1 cellular context compared by ENCODE assay signal in genomic region chr1:25733271-25733670, GRCh38.
TF ChIP-seq lines count a peak whose summit lies in the region.

No MANE protein-coding gene starts in this region.

TF ChIP-seq in H1, 55 proteins besides CTCF, POLR2A, EP300 and RAD21 (continued from another document):
- TF ChIP-seq, protein P1, sequence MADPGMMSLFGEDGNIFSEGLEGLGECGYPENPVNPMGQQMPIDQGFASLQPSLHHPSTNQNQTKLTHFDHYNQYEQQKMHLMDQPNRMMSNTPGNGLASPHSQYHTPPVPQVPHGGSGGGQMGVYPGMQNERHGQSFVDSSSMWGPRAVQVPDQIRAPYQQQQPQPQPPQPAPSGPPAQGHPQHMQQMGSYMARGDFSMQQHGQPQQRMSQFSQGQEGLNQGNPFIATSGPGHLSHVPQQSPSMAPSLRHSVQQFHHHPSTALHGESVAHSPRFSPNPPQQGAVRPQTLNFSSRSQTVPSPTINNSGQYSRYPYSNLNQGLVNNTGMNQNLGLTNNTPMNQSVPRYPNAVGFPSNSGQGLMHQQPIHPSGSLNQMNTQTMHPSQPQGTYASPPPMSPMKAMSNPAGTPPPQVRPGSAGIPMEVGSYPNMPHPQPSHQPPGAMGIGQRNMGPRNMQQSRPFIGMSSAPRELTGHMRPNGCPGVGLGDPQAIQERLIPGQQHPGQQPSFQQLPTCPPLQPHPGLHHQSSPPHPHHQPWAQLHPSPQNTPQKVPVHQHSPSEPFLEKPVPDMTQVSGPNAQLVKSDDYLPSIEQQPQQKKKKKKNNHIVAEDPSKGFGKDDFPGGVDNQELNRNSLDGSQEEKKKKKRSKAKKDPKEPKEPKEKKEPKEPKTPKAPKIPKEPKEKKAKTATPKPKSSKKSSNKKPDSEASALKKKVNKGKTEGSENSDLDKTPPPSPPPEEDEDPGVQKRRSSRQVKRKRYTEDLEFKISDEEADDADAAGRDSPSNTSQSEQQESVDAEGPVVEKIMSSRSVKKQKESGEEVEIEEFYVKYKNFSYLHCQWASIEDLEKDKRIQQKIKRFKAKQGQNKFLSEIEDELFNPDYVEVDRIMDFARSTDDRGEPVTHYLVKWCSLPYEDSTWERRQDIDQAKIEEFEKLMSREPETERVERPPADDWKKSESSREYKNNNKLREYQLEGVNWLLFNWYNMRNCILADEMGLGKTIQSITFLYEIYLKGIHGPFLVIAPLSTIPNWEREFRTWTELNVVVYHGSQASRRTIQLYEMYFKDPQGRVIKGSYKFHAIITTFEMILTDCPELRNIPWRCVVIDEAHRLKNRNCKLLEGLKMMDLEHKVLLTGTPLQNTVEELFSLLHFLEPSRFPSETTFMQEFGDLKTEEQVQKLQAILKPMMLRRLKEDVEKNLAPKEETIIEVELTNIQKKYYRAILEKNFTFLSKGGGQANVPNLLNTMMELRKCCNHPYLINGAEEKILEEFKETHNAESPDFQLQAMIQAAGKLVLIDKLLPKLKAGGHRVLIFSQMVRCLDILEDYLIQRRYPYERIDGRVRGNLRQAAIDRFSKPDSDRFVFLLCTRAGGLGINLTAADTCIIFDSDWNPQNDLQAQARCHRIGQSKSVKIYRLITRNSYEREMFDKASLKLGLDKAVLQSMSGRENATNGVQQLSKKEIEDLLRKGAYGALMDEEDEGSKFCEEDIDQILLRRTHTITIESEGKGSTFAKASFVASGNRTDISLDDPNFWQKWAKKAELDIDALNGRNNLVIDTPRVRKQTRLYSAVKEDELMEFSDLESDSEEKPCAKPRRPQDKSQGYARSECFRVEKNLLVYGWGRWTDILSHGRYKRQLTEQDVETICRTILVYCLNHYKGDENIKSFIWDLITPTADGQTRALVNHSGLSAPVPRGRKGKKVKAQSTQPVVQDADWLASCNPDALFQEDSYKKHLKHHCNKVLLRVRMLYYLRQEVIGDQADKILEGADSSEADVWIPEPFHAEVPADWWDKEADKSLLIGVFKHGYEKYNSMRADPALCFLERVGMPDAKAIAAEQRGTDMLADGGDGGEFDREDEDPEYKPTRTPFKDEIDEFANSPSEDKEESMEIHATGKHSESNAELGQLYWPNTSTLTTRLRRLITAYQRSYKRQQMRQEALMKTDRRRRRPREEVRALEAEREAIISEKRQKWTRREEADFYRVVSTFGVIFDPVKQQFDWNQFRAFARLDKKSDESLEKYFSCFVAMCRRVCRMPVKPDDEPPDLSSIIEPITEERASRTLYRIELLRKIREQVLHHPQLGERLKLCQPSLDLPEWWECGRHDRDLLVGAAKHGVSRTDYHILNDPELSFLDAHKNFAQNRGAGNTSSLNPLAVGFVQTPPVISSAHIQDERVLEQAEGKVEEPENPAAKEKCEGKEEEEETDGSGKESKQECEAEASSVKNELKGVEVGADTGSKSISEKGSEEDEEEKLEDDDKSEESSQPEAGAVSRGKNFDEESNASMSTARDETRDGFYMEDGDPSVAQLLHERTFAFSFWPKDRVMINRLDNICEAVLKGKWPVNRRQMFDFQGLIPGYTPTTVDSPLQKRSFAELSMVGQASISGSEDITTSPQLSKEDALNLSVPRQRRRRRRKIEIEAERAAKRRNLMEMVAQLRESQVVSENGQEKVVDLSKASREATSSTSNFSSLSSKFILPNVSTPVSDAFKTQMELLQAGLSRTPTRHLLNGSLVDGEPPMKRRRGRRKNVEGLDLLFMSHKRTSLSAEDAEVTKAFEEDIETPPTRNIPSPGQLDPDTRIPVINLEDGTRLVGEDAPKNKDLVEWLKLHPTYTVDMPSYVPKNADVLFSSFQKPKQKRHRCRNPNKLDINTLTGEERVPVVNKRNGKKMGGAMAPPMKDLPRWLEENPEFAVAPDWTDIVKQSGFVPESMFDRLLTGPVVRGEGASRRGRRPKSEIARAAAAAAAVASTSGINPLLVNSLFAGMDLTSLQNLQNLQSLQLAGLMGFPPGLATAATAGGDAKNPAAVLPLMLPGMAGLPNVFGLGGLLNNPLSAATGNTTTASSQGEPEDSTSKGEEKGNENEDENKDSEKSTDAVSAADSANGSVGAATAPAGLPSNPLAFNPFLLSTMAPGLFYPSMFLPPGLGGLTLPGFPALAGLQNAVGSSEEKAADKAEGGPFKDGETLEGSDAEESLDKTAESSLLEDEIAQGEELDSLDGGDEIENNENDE (IDR thresholded peaks at IDR 0.05; ENCODE audit: insufficient replicate concordance, low read length) = no peak
- TF ChIP-seq KDM4A (IDR thresholded peaks at IDR 0.05; ENCODE audit: low read depth, low read length, severe bottlenecking) = no peak
- TF ChIP-seq FOSL1 (IDR thresholded peaks at IDR 0.05; ENCODE audit: insufficient read depth, low read depth, low read length) = no peak
TF ChIP-seq in H1: peak in this region for 0.
